ENCODE assay signal across 1 cellular context in the genomic region with DNA sequence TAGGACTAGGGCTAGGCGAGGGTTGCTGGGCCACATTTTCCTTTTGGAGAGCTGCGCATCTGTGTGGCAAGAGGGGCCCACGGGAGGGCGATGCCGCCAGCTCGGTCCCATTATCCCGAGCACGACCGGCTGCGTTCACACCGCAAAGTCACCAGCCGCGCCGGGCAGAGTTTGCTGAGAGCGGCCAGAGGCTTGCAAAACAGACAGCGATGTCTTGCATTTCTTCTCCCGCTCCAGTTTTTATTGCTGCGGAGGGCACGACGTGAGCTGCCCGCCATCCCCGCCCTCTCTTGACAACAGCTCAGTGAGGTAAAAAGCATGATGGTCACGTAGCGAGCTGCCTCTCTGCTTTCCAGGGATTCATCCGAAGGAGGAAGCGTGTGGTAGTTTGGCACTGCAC.
TF ChIP-seq lines count a peak whose summit lies in the region.

No MANE protein-coding gene starts in this region.

TF ChIP-seq in IMR-90, 13 proteins besides CTCF, POLR2A, EP300 and RAD21 (continued from another document):
- TF ChIP-seq, protein P1, sequence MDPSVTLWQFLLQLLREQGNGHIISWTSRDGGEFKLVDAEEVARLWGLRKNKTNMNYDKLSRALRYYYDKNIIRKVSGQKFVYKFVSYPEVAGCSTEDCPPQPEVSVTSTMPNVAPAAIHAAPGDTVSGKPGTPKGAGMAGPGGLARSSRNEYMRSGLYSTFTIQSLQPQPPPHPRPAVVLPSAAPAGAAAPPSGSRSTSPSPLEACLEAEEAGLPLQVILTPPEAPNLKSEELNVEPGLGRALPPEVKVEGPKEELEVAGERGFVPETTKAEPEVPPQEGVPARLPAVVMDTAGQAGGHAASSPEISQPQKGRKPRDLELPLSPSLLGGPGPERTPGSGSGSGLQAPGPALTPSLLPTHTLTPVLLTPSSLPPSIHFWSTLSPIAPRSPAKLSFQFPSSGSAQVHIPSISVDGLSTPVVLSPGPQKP (IDR thresholded peaks at IDR 0.05; ENCODE audit: borderline replicate concordance, low read depth, low read length): no peak
- TF ChIP-seq RCOR1 (IDR thresholded peaks at IDR 0.05; ENCODE audit: insufficient replicate concordance, low read length): no peak
- no peak for TF ChIP-seq MXI1 (IDR thresholded peaks at IDR 0.05; ENCODE audit: borderline replicate concordance, low read depth, low read length)
- no peak for TF ChIP-seq MAFK (IDR thresholded peaks at IDR 0.05; ENCODE audit: low read depth, low read length)
- no peak for TF ChIP-seq BHLHE40 (IDR thresholded peaks at IDR 0.05; ENCODE audit: low read depth, low read length)
- no peak for TF ChIP-seq FOS (IDR thresholded peaks at IDR 0.05; ENCODE audit: low read depth, low read length)
- TF ChIP-seq, protein P2, sequence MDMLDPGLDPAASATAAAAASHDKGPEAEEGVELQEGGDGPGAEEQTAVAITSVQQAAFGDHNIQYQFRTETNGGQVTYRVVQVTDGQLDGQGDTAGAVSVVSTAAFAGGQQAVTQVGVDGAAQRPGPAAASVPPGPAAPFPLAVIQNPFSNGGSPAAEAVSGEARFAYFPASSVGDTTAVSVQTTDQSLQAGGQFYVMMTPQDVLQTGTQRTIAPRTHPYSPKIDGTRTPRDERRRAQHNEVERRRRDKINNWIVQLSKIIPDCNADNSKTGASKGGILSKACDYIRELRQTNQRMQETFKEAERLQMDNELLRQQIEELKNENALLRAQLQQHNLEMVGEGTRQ (IDR thresholded peaks at IDR 0.05; ENCODE audit: low read depth, low read length): no peak
- no peak for TF ChIP-seq CHD1 (IDR thresholded peaks at IDR 0.05; ENCODE audit: low read depth, low read length)
- no peak for TF ChIP-seq MAZ (IDR thresholded peaks at IDR 0.05; ENCODE audit: borderline replicate concordance, low read depth, low read length)
- no peak for TF ChIP-seq RFX5 (IDR thresholded peaks at IDR 0.05; ENCODE audit: low read depth, low read length)
